Comparison of ENCODE assay signal across 14 cellular contexts in genomic region chr10:96208271-96208670, GRCh38.
DNase-seq lines count a peak whose midpoint lies in the region; ATAC-seq lines count a peak whose summit lies in the region.
"Had no signal": no experiment of that assay in that cellular context is flagged by ENCODE, and none has a peak within 500 bp of the region (broad histone marks: within the 10 kb centered on the region; RNA-seq: fewer than 3 reads in every experiment).

No MANE protein-coding gene starts in this region.

- H3K4me1 Mint-ChIP-seq in stimulated activated memory B cell treated with anti-CD40 and anti-IgM and Interleukin-4, amounts not matched to agents 10 μg/mL and 1 μg/mL and 100 μg/mL, for 72 hours: peaks cover 5% of the 10 kb centered on the region
- H3K4me1 Mint-ChIP-seq: activated naive CD4-positive, alpha-beta T cell treated with anti-CD3 and anti-CD28 coated beads, Interleukin-2, amount 10 ng/mL, durations not matched to agents 7 days and 5 days had no signal

- no peaks in the 10 kb centered on the region for H3K9me3 Mint-ChIP-seq in stimulated activated memory B cell treated with anti-CD40 and anti-IgM and Interleukin-4, amounts not matched to agents 10 μg/mL and 1 μg/mL and 100 μg/mL, for 72 hours
- H3K9me3 Mint-ChIP-seq: activated naive CD4-positive, alpha-beta T cell treated with anti-CD3 and anti-CD28 coated beads, Interleukin-2, amount 10 ng/mL, durations not matched to agents 7 days and 5 days; stimulated activated naive CD8-positive, alpha-beta T cell treated with anti-CD3 and anti-CD28 coated beads, Interleukin-15, Interleukin-2, amounts not matched to agents 100 ng/mL and 50 ng/mL, for 24 hours had no signal

- no peak for DNase-seq in cardiac septum (ENCODE audit: low spot score)
- DNase-seq: activated naive CD4-positive, alpha-beta T cell treated with anti-CD3 and anti-CD28 coated beads, Interleukin-2, amount 10 ng/mL, durations not matched to agents 7 days and 5 days; effector CD4-positive, alpha-beta T cell; foreskin fibroblast; NCI-H2171 treated with DMSO at 0.1 percent for 48 hours; right lobe of liver; SIG-M5 had no signal

- ATAC-seq in GM18870 (IDR thresholded peaks at IDR 0.05; ENCODE audit: unreplicated experiment) (peak; percentile 75), GM21526 (IDR thresholded peaks at IDR 0.05; ENCODE audit: low FRiP score, unreplicated experiment) (peak; percentile 65), HG03045 (IDR thresholded peaks at IDR 0.05; ENCODE audit: unreplicated experiment) (peak; percentile 80), GM19467 (IDR thresholded peaks at IDR 0.05; ENCODE audit: unreplicated experiment) (no peak)
- no peak for ATAC-seq in stimulated activated memory B cell treated with anti-CD40 and anti-IgM and Interleukin-4, amounts not matched to agents 10 μg/mL and 1 μg/mL and 100 μg/mL, for 72 hours
- no peak for ATAC-seq in activated CD4-positive, CD25-positive, alpha-beta regulatory T cell treated with anti-CD3 and anti-CD28 coated beads, Interleukin-2, amount 50 U/mL, for 24 hours
- ATAC-seq: right lobe of liver had no signal

- no peak overlapping the region for H3K4me3 Mint-ChIP-seq in stimulated activated memory B cell treated with anti-CD40 and anti-IgM and Interleukin-4, amounts not matched to agents 10 μg/mL and 1 μg/mL and 100 μg/mL, for 72 hours
- H3K4me3 Mint-ChIP-seq: activated naive CD4-positive, alpha-beta T cell treated with anti-CD3 and anti-CD28 coated beads, Interleukin-2, amount 10 ng/mL, durations not matched to agents 7 days and 5 days; stimulated activated naive CD8-positive, alpha-beta T cell treated with anti-CD3 and anti-CD28 coated beads, Interleukin-15, Interleukin-2, amounts not matched to agents 100 ng/mL and 50 ng/mL, for 24 hours had no signal

- peaks cover 67% of the 10 kb centered on the region for H3K36me3 Mint-ChIP-seq in stimulated activated memory B cell treated with anti-CD40 and anti-IgM and Interleukin-4, amounts not matched to agents 10 μg/mL and 1 μg/mL and 100 μg/mL, for 72 hours
- H3K36me3 Mint-ChIP-seq: activated naive CD4-positive, alpha-beta T cell treated with anti-CD3 and anti-CD28 coated beads, Interleukin-2, amount 10 ng/mL, durations not matched to agents 7 days and 5 days had no signal

- H3K27ac Mint-ChIP-seq in stimulated activated memory B cell treated with anti-CD40 and anti-IgM and Interleukin-4, amounts not matched to agents 10 μg/mL and 1 μg/mL and 100 μg/mL, for 72 hours: peak overlapping the region; percentile 58
- H3K27ac Mint-ChIP-seq: activated naive CD4-positive, alpha-beta T cell treated with anti-CD3 and anti-CD28 coated beads, Interleukin-2, amount 10 ng/mL, durations not matched to agents 7 days and 5 days; stimulated activated naive CD8-positive, alpha-beta T cell treated with anti-CD3 and anti-CD28 coated beads, Interleukin-15, Interleukin-2, amounts not matched to agents 100 ng/mL and 50 ng/mL, for 24 hours had no signal

- intact Hi-C loops in cardiac septum (cut with DNase I): no loop called here

- no peaks in the 10 kb centered on the region for H3K27me3 Mint-ChIP-seq in stimulated activated memory B cell treated with anti-CD40 and anti-IgM and Interleukin-4, amounts not matched to agents 10 μg/mL and 1 μg/mL and 100 μg/mL, for 72 hours
- H3K27me3 Mint-ChIP-seq: stimulated activated naive CD8-positive, alpha-beta T cell treated with anti-CD3 and anti-CD28 coated beads, Interleukin-15, Interleukin-2, amounts not matched to agents 100 ng/mL and 50 ng/mL, for 24 hours had no signal

Comparison
In these comparisons a context has a peak if more than half of its experiments do, and no peak if none do; other contexts are left out.
1. ATAC-seq: peak in GM18870 (single experiment), GM21526 (single experiment) and HG03045 (single experiment); none in stimulated activated memory B cell treated with anti-CD40 and anti-IgM and Interleukin-4, amounts not matched to agents 10 μg/mL and 1 μg/mL and 100 μg/mL, for 72 hours (single experiment), GM19467 (single experiment) and activated CD4-positive, CD25-positive, alpha-beta regulatory T cell treated with anti-CD3 and anti-CD28 coated beads, Interleukin-2, amount 50 U/mL, for 24 hours (0 of 2).